Comparison of ENCODE assay signal across 7 cellular contexts in genomic region chr19:13986348-13986904, GRCh38. TPM values are rescaled to one million over a fixed set of nuclear protein-coding genes. Genes with fewer than 3 reads are reported as not detected.
A peak's percentile ranks its signal among the peaks of the same experiment; 100 is the strongest.
DNase-seq lines count a peak whose midpoint lies in the region; ATAC-seq and TF ChIP-seq lines count a peak whose summit lies in the region.

No MANE protein-coding gene starts in this region.

- no peak for TF ChIP-seq CTCF in mucosa of descending colon (IDR thresholded peaks at IDR 0.05)

- no peaks in the 10 kb centered on the region for H3K36me3 ChIP-seq in mucosa of descending colon (ENCODE audit: low read depth)

- DNase-seq in NCI-H526 treated with DMSO at 0.1 percent for 48 hours (lab: John Stamatoyannopoulos, UW) (peak; percentile 5), epidermal melanocyte (ENCODE audit: insufficient read length, low spot score) (peak; percentile 97), mucosa of descending colon (peak; percentile 84 to 96 (median 88))
- peak; percentile 99 for DNase-seq in activated CD8-positive, alpha-beta memory T cell treated with anti-CD3 and anti-CD28 coated beads for 24 hours
- DNase-seq in stimulated activated CD8-positive, alpha-beta memory T cell treated with anti-CD3 and anti-CD28 coated beads, Interleukin-7, amount 100 ng/mL, for 1 hour (ENCODE audit: low read depth in 2 of 2), result peak; percentile 97 to 98

- H3K9me3 ChIP-seq in mucosa of descending colon, result no peaks in the 10 kb centered on the region

- ATAC-seq in GM18870 (IDR thresholded peaks at IDR 0.05; ENCODE audit: unreplicated experiment) (peak; percentile 66), HG03045 (IDR thresholded peaks at IDR 0.05; ENCODE audit: unreplicated experiment) (peak; percentile 62), mucosa of descending colon (peak; percentile 83)

- intact Hi-C loops in mucosa of descending colon (cut with DNase I, micrococcal nuclease), result no loop called here

- H3K4me1 ChIP-seq in mucosa of descending colon (ENCODE audit: low read depth), result peaks cover 2% of the 10 kb centered on the region

- no peak overlapping the region for H3K4me3 ChIP-seq in mucosa of descending colon

RNA-seq across cellular contexts. Expression of gene RFX1, which starts 19.7 kb away (rescaled TPM):
- 10 to 100 TPM; 15.8 to 17.9 (median 17.1) TPM for total RNA-seq in mucosa of descending colon

RNA-seq across cellular contexts. Expression of gene DCAF15, which starts 34.1 kb away (rescaled TPM):
- 10 to 100 TPM; 26.4 to 35.2 (median 34.7) TPM for total RNA-seq in mucosa of descending colon

RNA-seq across cellular contexts. Expression of gene RLN3, which starts 41.5 kb away (rescaled TPM):
- not detected for total RNA-seq in mucosa of descending colon

RNA-seq across cellular contexts. Expression of gene IL27RA, which starts 45.1 kb away (rescaled TPM):
- total RNA-seq in mucosa of descending colon, result 1 to 10 TPM; 2.0 to 3.1 (median 2.6) TPM

RNA-seq across cellular contexts. Expression of gene PODNL1, which starts 48.2 kb away (rescaled TPM):
- total RNA-seq in mucosa of descending colon, result 1 to 10 TPM; 1.7 to 3.4 (median 2.9) TPM

Comparison
In these comparisons a context has a peak if more than half of its experiments do, and no peak if none do; other contexts are left out.
1. DNase-seq: peak in every context shown above with its lines; median percentile 99 in activated CD8-positive, alpha-beta memory T cell treated with anti-CD3 and anti-CD28 coated beads for 24 hours; 98 in stimulated activated CD8-positive, alpha-beta memory T cell treated with anti-CD3 and anti-CD28 coated beads, Interleukin-7, amount 100 ng/mL, for 1 hour; 97 in epidermal melanocyte; 88 in mucosa of descending colon; 5 in NCI-H526 treated with DMSO at 0.1 percent for 48 hours.